Comparison of ENCODE assay signal across 10 cellular contexts in genomic region chr14:74572829-74573360, GRCh38. TPM values are rescaled to one million over a fixed set of nuclear protein-coding genes. Genes with fewer than 3 reads are reported as not detected.
A peak's percentile ranks its signal among the peaks of the same experiment; 100 is the strongest.
DNase-seq lines count a peak whose midpoint lies in the region; ATAC-seq and TF ChIP-seq lines count a peak whose summit lies in the region.
"Had no signal": no experiment of that assay in that cellular context is flagged by ENCODE, and none has a peak within 500 bp of the region (broad histone marks: within the 10 kb centered on the region; RNA-seq: fewer than 3 reads in every experiment).

No MANE protein-coding gene starts in this region.

- peaks cover 7% of the 10 kb centered on the region for H3K4me1 Mint-ChIP-seq in endodermal cell
- H3K4me1 Mint-ChIP-seq in neural crest cell: peaks cover 30% of the 10 kb centered on the region

- peak; percentile 6 for DNase-seq in A172 (ENCODE audit: low spot score)
- peak; percentile 8 for DNase-seq in NCI-H2227 (lab: John Stamatoyannopoulos, UW; ENCODE audit: unreplicated experiment)
- no peak for DNase-seq in endodermal cell
- DNase-seq in neural crest cell (ENCODE audit: low read depth, low spot score): no peak
- no peak for DNase-seq in middle frontal gyrus (ENCODE audit: extremely low spot score, low spot score)
- no peak for DNase-seq in effector CD4-positive, alpha-beta T cell
- no peak for DNase-seq in GM10248 (ENCODE audit: extremely low spot score)
- DNase-seq: NCI-H1436 treated with DMSO at 0.1 percent for 48 hours; stimulated activated naive CD8-positive, alpha-beta T cell treated with anti-CD3 and anti-CD28 coated beads, Interleukin-15, amount 100 ng/mL, for 72 hours had no signal

- TF ChIP-seq CTCF in endodermal cell (conservative IDR thresholded peaks at IDR 0.05): no peak
- no peak for TF ChIP-seq CTCF in neural crest cell (conservative IDR thresholded peaks at IDR 0.05)
- no peak for TF ChIP-seq CTCF in GM10248 (IDR thresholded peaks at IDR 0.05; ENCODE audit: control extremely low read depth, extremely low read depth, low read depth, missing control alignments)

- H3K4me3 Mint-ChIP-seq in endodermal cell (no peak overlapping the region), neural crest cell (peak overlapping the region; percentile 84)

- no peak overlapping the region for H3K9ac ChIP-seq in endodermal cell (ENCODE audit: extremely low read depth, low read length, poor library complexity, severe bottlenecking)

- no peaks in the 10 kb centered on the region for H3K9me3 ChIP-seq in endodermal cell (ENCODE audit: control insufficient read depth, low read length)

- POLR2A ChIA-PET in GM10248 (lab: Yijun Ruan, JAX): no interaction called here

- CTCF ChIA-PET in GM10248 (lab: Yijun Ruan, JAX): interaction anchor here (1.1 to 1.4 kb wide), 4 partner anchors 12 to 36 kb away, joined by 3 to 4 read pairs (median 4); no protein-coding TSS in a partner anchor

- ATAC-seq in GM21423 (IDR thresholded peaks at IDR 0.05; ENCODE audit: unreplicated experiment): no peak

- no peaks in the 10 kb centered on the region for H3K4me1 ChIP-seq in endodermal cell (ENCODE audit: control insufficient read depth, insufficient read depth, low read length)

- H3K9me3 Mint-ChIP-seq in endodermal cell (no peaks in the 10 kb centered on the region), neural crest cell (no peaks in the 10 kb centered on the region)
- H3K9me3 Mint-ChIP-seq: stimulated activated naive CD8-positive, alpha-beta T cell treated with anti-CD3 and anti-CD28 coated beads, Interleukin-15, amount 100 ng/mL, for 72 hours had no signal

- WGBS in endodermal cell (ENCODE audit: insufficient coverage in 1 of 2, insufficient read length in 1 of 2), 2 experiments: 84 to 95% methylated on average over 9 to 10 of the region's 10 CpGs

- no peaks in the 10 kb centered on the region for H3K36me3 ChIP-seq in endodermal cell (ENCODE audit: control insufficient read depth, insufficient read depth, low read length)

- peak overlapping the region; percentile 74 for H3K27ac ChIP-seq in endodermal cell (ENCODE audit: low read depth, low read length)

- no peak overlapping the region for H3K4me3 ChIP-seq in endodermal cell (ENCODE audit: low read length)

- H3K27me3 Mint-ChIP-seq in endodermal cell (ENCODE audit: insufficient read depth): no peaks in the 10 kb centered on the region
- no peaks in the 10 kb centered on the region for H3K27me3 Mint-ChIP-seq in neural crest cell (ENCODE audit: low read depth)

- no peaks in the 10 kb centered on the region for H3K36me3 Mint-ChIP-seq in endodermal cell (ENCODE audit: low read depth)
- no peaks in the 10 kb centered on the region for H3K36me3 Mint-ChIP-seq in neural crest cell (ENCODE audit: low read depth)

- H3K27ac Mint-ChIP-seq in endodermal cell: no peak overlapping the region
- H3K27ac Mint-ChIP-seq in neural crest cell (ENCODE audit: unreplicated experiment): peak overlapping the region; percentile 98
- H3K27ac Mint-ChIP-seq: stimulated activated naive CD8-positive, alpha-beta T cell treated with anti-CD3 and anti-CD28 coated beads, Interleukin-15, amount 100 ng/mL, for 72 hours had no signal

- H3K27me3 ChIP-seq in endodermal cell (ENCODE audit: control insufficient read depth, insufficient read depth, low read length, poor library complexity, severe bottlenecking): no peaks in the 10 kb centered on the region

RNA-seq across cellular contexts. Expression of gene LTBP2, which starts 39.1 kb away (rescaled TPM):
- total RNA-seq in A172 (2014; rRNA removed; shearing (Covaris generic)): 5.7 and 5.8 TPM in 2 replicates
- total RNA-seq in endodermal cell: 1 to 10 TPM; 1.7 to 2.9 TPM
- 2.4 TPM for polyA plus RNA-seq in endodermal cell (2013, experiment 1 of 2)
- 2.8 TPM for polyA plus RNA-seq in endodermal cell (2013, experiment 2 of 2)
- 0.93 and 1.3 TPM in 2 replicates for total RNA-seq in neural crest cell

Comparison
In these comparisons a context has a peak if more than half of its experiments do, and no peak if none do; other contexts are left out.
1. DNase-seq: peak in A172 (single experiment) and NCI-H2227 (single experiment); none in endodermal cell (single experiment), neural crest cell (single experiment), middle frontal gyrus (single experiment), effector CD4-positive, alpha-beta T cell (single experiment) and GM10248 (single experiment).